In the genomic region with DNA sequence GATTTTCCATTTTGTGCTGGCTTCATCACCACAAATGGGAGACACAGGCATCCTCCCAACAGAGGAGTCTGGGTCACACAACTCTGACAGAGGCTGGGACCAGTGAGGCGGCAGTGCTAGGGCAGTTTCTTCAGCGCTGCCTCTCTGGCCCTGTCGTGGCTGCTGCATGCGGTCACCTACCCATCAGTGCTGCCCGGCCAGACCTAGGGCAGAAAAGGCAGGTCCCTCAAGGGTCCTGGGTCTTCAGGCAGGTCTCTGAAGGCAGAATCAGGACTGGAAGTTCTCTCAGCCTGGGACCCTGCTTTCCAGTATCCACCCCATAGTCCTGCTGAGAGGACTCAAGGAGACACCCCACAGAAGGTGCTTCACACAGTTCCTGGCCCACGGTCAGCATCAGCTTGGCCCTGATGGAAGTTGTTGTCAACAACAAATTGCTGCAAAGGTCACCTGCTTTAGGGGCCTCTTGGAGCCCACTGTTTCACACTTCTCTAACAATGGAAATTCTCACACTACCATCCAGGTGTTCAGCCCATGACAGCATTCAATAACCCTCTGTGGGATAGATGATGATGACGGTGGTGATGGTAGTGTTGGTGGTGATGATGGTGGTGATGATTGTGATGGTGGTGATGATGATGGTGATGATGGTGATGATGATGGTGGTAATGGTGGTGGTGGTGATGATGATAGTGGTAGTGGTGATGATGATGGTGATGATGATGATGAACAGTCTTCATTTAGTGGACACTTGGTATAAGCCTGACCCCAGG, we compare ENCODE assay signal across 2 cellular contexts.
A peak's percentile ranks its signal among the peaks of the same experiment; 100 is the strongest.
TF ChIP-seq lines count a peak whose summit lies in the region.

No MANE protein-coding gene starts in this region.

TF ChIP-seq in HepG2, 621 proteins besides CTCF, POLR2A, EP300 and RAD21:
- TF ChIP-seq TP53 (CRISPR knock-in tag; conservative IDR thresholded peaks at IDR 0.05) (no peak), MAX (IDR thresholded peaks at IDR 0.05) (no peak), CREB1 (IDR thresholded peaks at IDR 0.05) (peak; percentile 66), CREB1 (CRISPR knock-in tag; IDR thresholded peaks at IDR 0.05) (no peak)
- TF ChIP-seq, protein P1, sequence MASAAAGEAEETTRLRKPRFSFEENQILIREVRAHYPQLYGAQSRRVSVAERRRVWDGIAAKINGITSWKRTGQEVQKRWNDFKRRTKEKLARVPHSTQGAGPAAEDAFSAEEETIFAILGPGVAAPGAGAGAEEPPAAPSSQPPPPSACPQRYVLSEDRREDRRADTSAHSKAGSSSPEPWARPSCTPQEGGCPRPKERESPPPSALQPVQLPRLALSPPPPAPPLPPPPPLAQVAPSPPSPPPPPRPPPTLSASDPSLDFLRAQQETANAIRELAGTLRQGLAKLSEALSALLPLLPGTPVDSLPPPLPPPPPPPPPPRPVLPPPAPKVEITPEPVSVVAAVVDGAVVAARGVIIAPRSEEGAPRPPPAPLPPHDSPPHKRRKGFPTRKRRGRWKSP (CRISPR knock-in tag; IDR thresholded peaks at IDR 0.05) = no peak

TF ChIP-seq in IMR-90, 13 proteins besides CTCF, POLR2A, EP300 and RAD21:
- TF ChIP-seq RFX5 (IDR thresholded peaks at IDR 0.05; ENCODE audit: low read depth, low read length) = no peak
- no peak for TF ChIP-seq NFE2L2 (IDR thresholded peaks at IDR 0.05; ENCODE audit: low read depth, low read length)
- TF ChIP-seq, protein P2, sequence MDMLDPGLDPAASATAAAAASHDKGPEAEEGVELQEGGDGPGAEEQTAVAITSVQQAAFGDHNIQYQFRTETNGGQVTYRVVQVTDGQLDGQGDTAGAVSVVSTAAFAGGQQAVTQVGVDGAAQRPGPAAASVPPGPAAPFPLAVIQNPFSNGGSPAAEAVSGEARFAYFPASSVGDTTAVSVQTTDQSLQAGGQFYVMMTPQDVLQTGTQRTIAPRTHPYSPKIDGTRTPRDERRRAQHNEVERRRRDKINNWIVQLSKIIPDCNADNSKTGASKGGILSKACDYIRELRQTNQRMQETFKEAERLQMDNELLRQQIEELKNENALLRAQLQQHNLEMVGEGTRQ (IDR thresholded peaks at IDR 0.05; ENCODE audit: low read depth, low read length) = no peak
- TF ChIP-seq SMC3 (IDR thresholded peaks at IDR 0.05; ENCODE audit: low read depth, low read length) = no peak
- TF ChIP-seq FOS (IDR thresholded peaks at IDR 0.05; ENCODE audit: low read depth, low read length) = no peak
- no peak for TF ChIP-seq MXI1 (IDR thresholded peaks at IDR 0.05; ENCODE audit: borderline replicate concordance, low read depth, low read length)
- no peak for TF ChIP-seq CEBPB (IDR thresholded peaks at IDR 0.05; ENCODE audit: low read depth, low read length)
- no peak for TF ChIP-seq BHLHE40 (IDR thresholded peaks at IDR 0.05; ENCODE audit: low read depth, low read length)
- no peak for TF ChIP-seq RCOR1 (IDR thresholded peaks at IDR 0.05; ENCODE audit: insufficient replicate concordance, low read length)
- TF ChIP-seq ELK1 (IDR thresholded peaks at IDR 0.05; ENCODE audit: borderline replicate concordance, low read depth, low read length) = no peak
- TF ChIP-seq CHD1 (IDR thresholded peaks at IDR 0.05; ENCODE audit: low read depth, low read length) = no peak
- no peak for TF ChIP-seq MAFK (IDR thresholded peaks at IDR 0.05; ENCODE audit: low read depth, low read length)
- TF ChIP-seq MAZ (IDR thresholded peaks at IDR 0.05; ENCODE audit: borderline replicate concordance, low read depth, low read length) = no peak
